In genomic region chr2:9805435-9806297, GRCh38 we compare ENCODE assay signal across 10 cellular contexts. TPM values are rescaled to one million over a fixed set of nuclear protein-coding genes. Genes with fewer than 3 reads are reported as not detected.
DNase-seq lines count a peak whose midpoint lies in the region; ATAC-seq and TF ChIP-seq lines count a peak whose summit lies in the region.
"Had no signal": no experiment of that assay in that cellular context is flagged by ENCODE, and none has a peak within 500 bp of the region (broad histone marks: within the 10 kb centered on the region; RNA-seq: fewer than 3 reads in every experiment).

No MANE protein-coding gene starts in this region.

- dilution Hi-C loops in IMR-90 (cut with HindIII; ENCODE audit: low sequenced_read_pairs, unreplicated experiment), result no loop called here

- H3K4me1 ChIP-seq in IMR-90 (ENCODE audit: control insufficient read depth, insufficient read depth, low read length) (peaks cover 29% of the 10 kb centered on the region), endodermal cell (ENCODE audit: control insufficient read depth, insufficient read depth, low read length) (no peaks in the 10 kb centered on the region)

- H3K56ac ChIP-seq in IMR-90 (ENCODE audit: extremely low read depth, insufficient read depth, low read length), result peak overlapping the region; percentile 5; the same call in 1 of the 2 replicates

- CTCF ChIA-PET in IMR-90 (lab: Yijun Ruan, JAX), result no interaction called here

- H4K20me1 ChIP-seq in IMR-90 (ENCODE audit: insufficient read depth, low read length), result no peaks in the 10 kb centered on the region; the same call in 1 of the 2 replicates

- H3K14ac ChIP-seq in IMR-90 (replicated peaks; ENCODE audit: low read depth, low read length), result no peak overlapping the region

- ATAC-seq in IMR-90 (ENCODE audit: low read depth), result peak; percentile 50
- no peak for ATAC-seq in stimulated activated naive B cell treated with anti-CD40 and anti-IgM and Interleukin-4, amounts not matched to agents 10 μg/mL and 1 μg/mL and 100 μg/mL, for 72 hours (replicated peaks)
- no peak for ATAC-seq in HG02678 (IDR thresholded peaks at IDR 0.05; ENCODE audit: unreplicated experiment)
- no peak for ATAC-seq in GM21825 (IDR thresholded peaks at IDR 0.05; ENCODE audit: unreplicated experiment)

- H3K9ac ChIP-seq in IMR-90 (ENCODE audit: low read depth, low read length), result no peak overlapping the region
- no peak overlapping the region for H3K9ac ChIP-seq in endodermal cell (ENCODE audit: extremely low read depth, low read length, poor library complexity, severe bottlenecking)

- no peak for TF ChIP-seq RAD21 in IMR-90 (IDR thresholded peaks at IDR 0.05; ENCODE audit: low read length)

- no peak overlapping the region for H4K5ac ChIP-seq in IMR-90 (ENCODE audit: low read depth, low read length)

- TF ChIP-seq CTCF in C4-2B (conservative IDR thresholded peaks at IDR 0.05) (no peak), IMR-90 (conservative IDR thresholded peaks at IDR 0.05; ENCODE audit: low read depth, low read length) (no peak), endodermal cell (conservative IDR thresholded peaks at IDR 0.05) (no peak), nephron (IDR thresholded peaks at IDR 0.05; ENCODE audit: unreplicated experiment in 3 of 3) (no peak)

- in situ Hi-C loops in IMR-90 (cut with MboI; ENCODE audit: low sequenced_read_pairs), result loop anchor here (10.0 to 25.0 kb wide), 2 partner anchors 619 to 857 kb away; no protein-coding TSS in a partner anchor

- no peak overlapping the region for H2AFZ ChIP-seq in IMR-90 (replicated peaks; ENCODE audit: low read length, poor library complexity)

- peak overlapping the region; percentile 22 for H2AK9ac ChIP-seq in IMR-90 (replicated peaks; ENCODE audit: low read depth, low read length, poor library complexity)

- H3K9me3 Mint-ChIP-seq in endodermal cell (no peaks in the 10 kb centered on the region), nephron (no peaks in the 10 kb centered on the region)
- no peaks in the 10 kb centered on the region for H3K9me3 Mint-ChIP-seq in stimulated activated naive B cell treated with anti-CD40 and anti-IgM and Interleukin-4, amounts not matched to agents 10 μg/mL and 1 μg/mL and 100 μg/mL, for 72 hours

- POLR2A ChIA-PET in IMR-90 (lab: Charles Lee; ENCODE audit: unreplicated experiment), result interaction anchor here (0.5 kb wide), 1 partner anchor 182 kb away, joined by 4 read pairs; no protein-coding TSS in a partner anchor

- H4K91ac ChIP-seq in IMR-90 (ENCODE audit: insufficient read depth, low read depth, low read length), result no peak overlapping the region

- H3K9me3 ChIP-seq in IMR-90 (ENCODE audit: control insufficient read depth, insufficient read depth, low read length), result no peaks in the 10 kb centered on the region
- H3K9me3 ChIP-seq in endodermal cell (ENCODE audit: control insufficient read depth, low read length), result no peaks in the 10 kb centered on the region

- TF ChIP-seq POLR2A in IMR-90 (IDR thresholded peaks at IDR 0.05; ENCODE audit: low read depth, low read length), result no peak

- DNase-seq in IMR-90 (peak; percentile 84), endodermal cell (peak; percentile 21), AG08395 (ENCODE audit: low spot score) (no peak)
- DNase-seq in stimulated activated naive B cell treated with anti-CD40 and anti-IgM and Interleukin-4, amounts not matched to agents 10 μg/mL and 1 μg/mL and 100 μg/mL, for 72 hours, result no peak
- DNase-seq: C1 segment of cervical spinal cord, glutamatergic neuron had no signal

- H4K8ac ChIP-seq in IMR-90 (ENCODE audit: low read depth in 2 of 2, low read length in 2 of 2), result no peak overlapping the region

- no peaks in the 10 kb centered on the region for H3K79me1 ChIP-seq in IMR-90 (ENCODE audit: low read depth in 1 of 2, low read length in 2 of 2)

- peaks cover 18% of the 10 kb centered on the region; the same call in 1 of the 2 replicates for H3K9me1 ChIP-seq in IMR-90 (ENCODE audit: insufficient read depth, low read length)

- H3K27ac Mint-ChIP-seq in endodermal cell (no peak overlapping the region), nephron (peak overlapping the region; percentile 6 to 22 (median 21))
- H3K27ac Mint-ChIP-seq in stimulated activated naive B cell treated with anti-CD40 and anti-IgM and Interleukin-4, amounts not matched to agents 10 μg/mL and 1 μg/mL and 100 μg/mL, for 72 hours, result no peak overlapping the region

- H3K4me2 ChIP-seq in IMR-90 (ENCODE audit: low read depth, low read length), result peak overlapping the region; percentile 5; the same call in 1 of the 2 replicates

- peak overlapping the region; percentile 43; the same call in 1 of the 2 replicates for H3K18ac ChIP-seq in IMR-90 (ENCODE audit: low read depth, low read length)

- H3K4me3 ChIP-seq in IMR-90 (ENCODE audit: insufficient read depth, low read depth, low read length) (no peak overlapping the region), endodermal cell (ENCODE audit: low read length) (no peak overlapping the region)

- H2BK5ac ChIP-seq in IMR-90 (ENCODE audit: low read depth, low read length, poor library complexity, severe bottlenecking), result no peak overlapping the region

- H2AK5ac ChIP-seq in IMR-90 (ENCODE audit: low read depth, low read length), result peak overlapping the region; percentile 3; the same call in 1 of the 2 replicates

- no TSS peak for BruUV-seq in IMR-90 (replicated peaks; lab: Mats Ljungman, UMichigan)

- H3K4me1 Mint-ChIP-seq in endodermal cell (peaks cover 2% of the 10 kb centered on the region), nephron (peaks cover 44% of the 10 kb centered on the region)
- H3K4me1 Mint-ChIP-seq in stimulated activated naive B cell treated with anti-CD40 and anti-IgM and Interleukin-4, amounts not matched to agents 10 μg/mL and 1 μg/mL and 100 μg/mL, for 72 hours, result no peaks in the 10 kb centered on the region

- H2BK20ac ChIP-seq in IMR-90 (ENCODE audit: low read depth, low read length), result no peak overlapping the region

- no peak overlapping the region for H2BK120ac ChIP-seq in IMR-90 (ENCODE audit: low read depth, low read length)

- no peak overlapping the region for H2BK15ac ChIP-seq in IMR-90 (ENCODE audit: low read depth, low read length)

- no peak overlapping the region for H3K4me3 Mint-ChIP-seq in endodermal cell
- H3K4me3 Mint-ChIP-seq in nephron, result no peak overlapping the region
- no peak overlapping the region for H3K4me3 Mint-ChIP-seq in stimulated activated naive B cell treated with anti-CD40 and anti-IgM and Interleukin-4, amounts not matched to agents 10 μg/mL and 1 μg/mL and 100 μg/mL, for 72 hours

- H3K36me3 ChIP-seq in IMR-90 (ENCODE audit: control insufficient read depth, insufficient read depth, low read length), result no peaks in the 10 kb centered on the region
- no peaks in the 10 kb centered on the region for H3K36me3 ChIP-seq in endodermal cell (ENCODE audit: control insufficient read depth, insufficient read depth, low read length)

- WGBS in IMR-90 (ENCODE audit: extremely low coverage in 2 of 2, insufficient read length in 1 of 2), 2 experiments, result 39% methylated on average over 6 of the region's 8 CpGs; no CpG with 5 or more reads in 1 of the 2 experiments
- WGBS in endodermal cell (ENCODE audit: insufficient coverage in 1 of 2, insufficient read length in 1 of 2), 2 experiments, result 78 to 90% methylated on average over 6 to 8 of the region's 8 CpGs

- intact Hi-C loops in IMR-90 (cut with micrococcal nuclease), result no loop called here

- H3K27ac ChIP-seq in C4-2B, result peak overlapping the region; percentile 50
- peak overlapping the region; percentile 24; the same call in 1 of the 2 replicates for H3K27ac ChIP-seq in IMR-90 (ENCODE audit: insufficient read depth, low read length)
- H3K27ac ChIP-seq in endodermal cell (ENCODE audit: low read depth, low read length), result no peak overlapping the region

- no peaks in the 10 kb centered on the region for H3K27me3 Mint-ChIP-seq in endodermal cell (ENCODE audit: insufficient read depth)
- peaks cover 21% of the 10 kb centered on the region for H3K27me3 Mint-ChIP-seq in nephron (ENCODE audit: low read depth)
- peaks cover 5 to 13% of the 10 kb centered on the region in 2 donors for H3K27me3 Mint-ChIP-seq in stimulated activated naive B cell treated with anti-CD40 and anti-IgM and Interleukin-4, amounts not matched to agents 10 μg/mL and 1 μg/mL and 100 μg/mL, for 72 hours

- H3K27me3 ChIP-seq in IMR-90 (ENCODE audit: control insufficient read depth, insufficient read depth, low read length) (peaks cover 7% of the 10 kb centered on the region; the same call in 1 of the 2 replicates), endodermal cell (ENCODE audit: control insufficient read depth, insufficient read depth, low read length, poor library complexity, severe bottlenecking) (no peaks in the 10 kb centered on the region)

- no peaks in the 10 kb centered on the region for H3K36me3 Mint-ChIP-seq in endodermal cell (ENCODE audit: low read depth)
- no peaks in the 10 kb centered on the region for H3K36me3 Mint-ChIP-seq in nephron (ENCODE audit: low read depth)
- no peaks in the 10 kb centered on the region for H3K36me3 Mint-ChIP-seq in stimulated activated naive B cell treated with anti-CD40 and anti-IgM and Interleukin-4, amounts not matched to agents 10 μg/mL and 1 μg/mL and 100 μg/mL, for 72 hours

- peak overlapping the region; percentile 13; the same call in 1 of the 2 replicates for H3K23ac ChIP-seq in IMR-90 (ENCODE audit: low read depth, low read length)

- H3K4ac ChIP-seq in IMR-90 (ENCODE audit: low read depth, low read length), result no peak overlapping the region

TF ChIP-seq in IMR-90, 13 proteins besides CTCF, POLR2A, EP300 and RAD21:
- TF ChIP-seq CEBPB (IDR thresholded peaks at IDR 0.05; ENCODE audit: low read depth, low read length), result peak; percentile 71
- no peak for TF ChIP-seq ELK1 (IDR thresholded peaks at IDR 0.05; ENCODE audit: borderline replicate concordance, low read depth, low read length)

RNA-seq across cellular contexts. Expression of gene TAF1B, which starts 37.6 kb away (rescaled TPM):
- total RNA-seq in IMR-90 (2012; rRNA removed) (19.9 and 26.9 TPM in 2 replicates), endodermal cell (10 to 100 TPM; 36.2 to 41.9 TPM)
- 7.2 and 8.4 TPM in 2 replicates for polyA plus RNA-seq in IMR-90 (2012; rRNA removed)
- polyA plus RNA-seq in IMR-90 (2012; cell fraction: cytosol; rRNA removed), result 1.4 and 2.6 TPM in 2 replicates
- 0.98 and 9.0 TPM in 2 replicates for polyA plus RNA-seq in IMR-90 (2012; cell fraction: nucleus; rRNA removed; ENCODE audit: low replicate concordance)
- 33.5 TPM for polyA plus RNA-seq in endodermal cell (2013, experiment 1 of 2)
- polyA plus RNA-seq in endodermal cell (2013, experiment 2 of 2), result 35.1 TPM

Comparison
In these comparisons a context has a peak if more than half of its experiments do, and no peak if none do; other contexts are left out.
1. DNase-seq: peak in IMR-90 (single experiment) and endodermal cell (single experiment); none in stimulated activated naive B cell treated with anti-CD40 and anti-IgM and Interleukin-4, amounts not matched to agents 10 μg/mL and 1 μg/mL and 100 μg/mL, for 72 hours (single experiment) and AG08395 (single experiment).
2. H3K27ac Mint-ChIP-seq: peak in nephron (3 of 3); none in endodermal cell (single experiment) and stimulated activated naive B cell treated with anti-CD40 and anti-IgM and Interleukin-4, amounts not matched to agents 10 μg/mL and 1 μg/mL and 100 μg/mL, for 72 hours (single experiment).